Comparison of ENCODE assay signal across 34 cellular contexts in genomic region chr17:62722625-62723024, GRCh38.
"Had no signal": no experiment of that assay in that cellular context is flagged by ENCODE, and none has a peak within 500 bp of the region (broad histone marks: within the 10 kb centered on the region; RNA-seq: fewer than 3 reads in every experiment).

No MANE protein-coding gene starts in this region.

- H3K9me3 Mint-ChIP-seq: activated CD4-positive, alpha-beta memory T cell treated with anti-CD3 and anti-CD28 coated beads, Interleukin-2, amount 10 ng/mL, durations not matched to agents 7 days and 5 days; activated naive CD4-positive, alpha-beta T cell treated with anti-CD3 and anti-CD28 coated beads, Interleukin-2, amount 10 ng/mL, durations not matched to agents 7 days and 5 days; activated naive CD8-positive, alpha-beta T cell treated with anti-CD3 and anti-CD28 coated beads, Interleukin-2, amount 10 ng/mL, durations not matched to agents 7 days and 5 days; activated T-cell treated with anti-CD3 and anti-CD28 coated beads, Interleukin-2, amount 50 U/mL, for 24 hours; effector memory CD8-positive, alpha-beta T cell; stimulated activated effector memory CD8-positive, alpha-beta T cell treated with anti-CD3 and anti-CD28 coated beads, Interleukin-12 subunit alpha, Interleukin-12 subunit beta, amount 100 ng/mL, for 72 hours; stimulated activated naive CD8-positive, alpha-beta T cell treated with anti-CD3 and anti-CD28 coated beads, Interleukin-15, Interleukin-2, amounts not matched to agents 100 ng/mL and 50 ng/mL, for 24 hours had no signal

- H3K9me3 ChIP-seq: left lung, thoracic aorta, upper lobe of left lung, vagina had no signal

- H3K4me3 Mint-ChIP-seq: activated CD4-positive, alpha-beta memory T cell treated with anti-CD3 and anti-CD28 coated beads, Interleukin-2, amount 10 ng/mL, durations not matched to agents 7 days and 5 days; activated CD4-positive, alpha-beta T cell treated with anti-CD3 and anti-CD28 coated beads, Interleukin-2, amount 10 ng/mL, durations not matched to agents 7 days and 5 days; activated naive CD4-positive, alpha-beta T cell treated with anti-CD3 and anti-CD28 coated beads, Interleukin-2, amount 10 ng/mL, durations not matched to agents 7 days and 5 days; activated naive CD8-positive, alpha-beta T cell treated with anti-CD3 and anti-CD28 coated beads, Interleukin-2, amount 10 ng/mL, durations not matched to agents 7 days and 5 days; activated T-cell treated with anti-CD3 and anti-CD28 coated beads, Interleukin-2, amount 50 U/mL, for 24 hours; neural progenitor cell; stimulated activated effector memory CD8-positive, alpha-beta T cell treated with anti-CD3 and anti-CD28 coated beads, Interleukin-12 subunit alpha, Interleukin-12 subunit beta, amount 100 ng/mL, for 72 hours; stimulated activated naive CD8-positive, alpha-beta T cell treated with anti-CD3 and anti-CD28 coated beads, Interleukin-15, Interleukin-2, amounts not matched to agents 100 ng/mL and 50 ng/mL, for 24 hours had no signal

- H3K9ac ChIP-seq: neural progenitor cell had no signal

- H3K27ac ChIP-seq: brain microvascular endothelial cell, coronary artery, left lung, neural progenitor cell, skin epidermis, thoracic aorta, upper lobe of left lung, vagina had no signal

- H2AFZ ChIP-seq: neural progenitor cell had no signal

- H3K4me3 ChIP-seq: coronary artery, left lung, neural progenitor cell, skin epidermis, thoracic aorta, upper lobe of left lung, vagina had no signal

- H3K27ac Mint-ChIP-seq: activated CD4-positive, alpha-beta memory T cell treated with anti-CD3 and anti-CD28 coated beads, Interleukin-2, amount 10 ng/mL, durations not matched to agents 7 days and 5 days; activated CD4-positive, alpha-beta T cell treated with anti-CD3 and anti-CD28 coated beads, Interleukin-2, amount 10 ng/mL, durations not matched to agents 7 days and 5 days; activated naive CD4-positive, alpha-beta T cell treated with anti-CD3 and anti-CD28 coated beads, Interleukin-2, amount 10 ng/mL, durations not matched to agents 7 days and 5 days; activated naive CD8-positive, alpha-beta T cell treated with anti-CD3 and anti-CD28 coated beads, Interleukin-2, amount 10 ng/mL, durations not matched to agents 7 days and 5 days; activated T-cell treated with anti-CD3 and anti-CD28 coated beads, Interleukin-2, amount 50 U/mL, for 24 hours; neural progenitor cell; stimulated activated effector memory CD8-positive, alpha-beta T cell treated with anti-CD3 and anti-CD28 coated beads, Interleukin-12 subunit alpha, Interleukin-12 subunit beta, amount 100 ng/mL, for 72 hours; stimulated activated naive CD8-positive, alpha-beta T cell treated with anti-CD3 and anti-CD28 coated beads, Interleukin-15, Interleukin-2, amounts not matched to agents 100 ng/mL and 50 ng/mL, for 24 hours had no signal

- ATAC-seq: effector memory CD8-positive, alpha-beta T cell; left lung; naive thymus-derived CD4-positive, alpha-beta T cell; sciatic nerve; stimulated activated effector memory CD8-positive, alpha-beta T cell treated with anti-CD3 and anti-CD28 coated beads, Interleukin-12 subunit alpha, Interleukin-12 subunit beta, amount 100 ng/mL, for 72 hours had no signal

- H3K27me3 Mint-ChIP-seq: effector memory CD8-positive, alpha-beta T cell had no signal

- DNase-seq: activated CD4-positive, alpha-beta memory T cell treated with anti-CD3 and anti-CD28 coated beads, Interleukin-2, amount 10 ng/mL, durations not matched to agents 7 days and 5 days; activated CD4-positive, alpha-beta T cell treated with anti-CD3 and anti-CD28 coated beads for 1 hour; activated CD4-positive, alpha-beta T cell treated with anti-CD3 and anti-CD28 coated beads, Interleukin-2, amount 10 ng/mL, durations not matched to agents 7 days and 5 days; activated CD8-positive, alpha-beta memory T cell treated with anti-CD3 and anti-CD28 coated beads, Interleukin-2, amount 50 U/mL, for 48 hours; activated gamma-delta T cell; activated naive CD4-positive, alpha-beta T cell treated with anti-CD3 and anti-CD28 coated beads, Interleukin-2, amount 10 ng/mL, durations not matched to agents 7 days and 5 days; activated naive CD8-positive, alpha-beta T cell treated with anti-CD3 and anti-CD28 coated beads, Interleukin-2, amount 10 ng/mL, durations not matched to agents 7 days and 5 days; activated T-cell treated with anti-CD3 and anti-CD28 coated beads, Interleukin-2, amount 50 U/mL, for 24 hours; amniotic stem cell; brain microvascular endothelial cell; effector memory CD8-positive, alpha-beta T cell; erythroblast; foreskin fibroblast; hippocampal formation; kidney glomerular epithelial cell; left lung; mammary epithelial cell; midbrain; naive thymus-derived CD4-positive, alpha-beta T cell; posterior cingulate gyrus; stimulated activated CD4-positive, alpha-beta T cell treated with anti-CD3 and anti-CD28 coated beads, Interleukin-12 subunit alpha, Interleukin-12 subunit beta, amount 100 ng/mL, for 4 hours; stimulated activated CD4-positive, alpha-beta T cell treated with anti-CD3 and anti-CD28 coated beads, Interleukin-4, amount 100 ng/mL, for 24 hours; SW 1271; T-helper 2 cell; upper lobe of left lung had no signal

- FAIRE-seq: astrocyte had no signal

- H3K36me3 ChIP-seq: brain microvascular endothelial cell, left lung, neural progenitor cell, thoracic aorta, upper lobe of left lung, vagina had no signal

- H3K4me1 ChIP-seq: left lung, vagina had no signal

- H3K4me2 ChIP-seq: neural progenitor cell had no signal

- H3K27me3 ChIP-seq: brain microvascular endothelial cell, neural progenitor cell, upper lobe of left lung, vagina had no signal

- H3K36me3 Mint-ChIP-seq: activated naive CD8-positive, alpha-beta T cell treated with anti-CD3 and anti-CD28 coated beads, Interleukin-2, amount 10 ng/mL, durations not matched to agents 7 days and 5 days; neural progenitor cell had no signal
